26 cellular contexts compared by ENCODE assay signal in genomic region chr12:18849761-18850160, GRCh38.
"Had no signal": no experiment of that assay in that cellular context is flagged by ENCODE, and none has a peak within 500 bp of the region (broad histone marks: within the 10 kb centered on the region; RNA-seq: fewer than 3 reads in every experiment).

No MANE protein-coding gene starts in this region.

- H3K27me3 ChIP-seq: ascending aorta, brain microvascular endothelial cell, cardiac muscle cell, MG63, Peyer's patch had no signal

- H3K4me3 ChIP-seq: ascending aorta, cardiac muscle cell, MG63, Peyer's patch had no signal

- ATAC-seq: activated naive CD8-positive, alpha-beta T cell treated with anti-CD3 and anti-CD28 coated beads, Interleukin-2, amount 50 U/mL, for 24 hours; activated T-cell treated with anti-CD3 and anti-CD28 coated beads, Interleukin-2, amount 50 U/mL, for 4 hours had no signal

- H3K27ac ChIP-seq: ascending aorta, brain microvascular endothelial cell, cardiac muscle cell, Peyer's patch, RWPE1 had no signal

- H3K9me3 ChIP-seq: ascending aorta, MG63, Peyer's patch had no signal

- DNase-seq: activated B cell treated with CpG ODN at 0.5 μM for 24 hours; activated CD4-positive, alpha-beta T cell treated with anti-CD3 and anti-CD28 coated beads for 1 hour; activated CD4-positive, alpha-beta T cell treated with anti-CD3 and anti-CD28 coated beads, Interleukin-2, amount 10 ng/mL, durations not matched to agents 24 days and 14 days; activated CD4-positive, alpha-beta T cell treated with anti-CD3 and anti-CD28 coated beads, Interleukin-2, amount 50 U/mL, for 48 hours; activated effector memory CD4-positive, alpha-beta T cell treated with anti-CD3 and anti-CD28 coated beads, Interleukin-2, amount 50 U/mL, for 16 hours; activated naive CD4-positive, alpha-beta T cell treated with Interleukin-2 at 50 U/mL for 16 hours; activated naive CD8-positive, alpha-beta T cell treated with anti-CD3 and anti-CD28 coated beads, Interleukin-2, amount 50 U/mL, for 24 hours; activated T-cell treated with anti-CD3 and anti-CD28 coated beads, Interleukin-2, amount 50 U/mL, for 4 hours; amniotic stem cell; MG63; MV-4-11; NCI-H1092 treated with DMSO at 0.1 percent for 48 hours; NCI-H1417 treated with DMSO at 0.1 percent for 48 hours; NCI-H1694; NCI-H2029; NCI-H2107; NCI-H510A treated with DMSO at 0.1 percent for 48 hours; Peyer's patch; Right ventricle myocardium superior; T-helper 9 cell had no signal

- H3K4me3 Mint-ChIP-seq: activated B cell treated with CpG ODN at 0.5 μM for 24 hours; activated CD4-positive, alpha-beta T cell treated with anti-CD3 and anti-CD28 coated beads, Interleukin-2, amount 10 ng/mL, durations not matched to agents 24 days and 14 days; activated naive CD8-positive, alpha-beta T cell treated with anti-CD3 and anti-CD28 coated beads, Interleukin-2, amount 50 U/mL, for 24 hours; activated T-cell treated with anti-CD3 and anti-CD28 coated beads, Interleukin-2, amount 50 U/mL, for 4 hours; T-helper 1 cell treated with Interleukin-12 subunit alpha and Interleukin-12 subunit beta and Interleukin-4 antibody, amounts not matched to agents 30 μg/mL and 1 μg/mL, for 36 hours had no signal

- H3K27ac Mint-ChIP-seq: activated B cell treated with CpG ODN at 0.5 μM for 24 hours; activated CD4-positive, alpha-beta T cell treated with anti-CD3 and anti-CD28 coated beads, Interleukin-2, amount 10 ng/mL, durations not matched to agents 24 days and 14 days; activated naive CD4-positive, alpha-beta T cell treated with anti-CD3 and anti-CD28 coated beads, Interleukin-2, amount 50 U/mL, for 72 hours; activated naive CD8-positive, alpha-beta T cell treated with anti-CD3 and anti-CD28 coated beads, Interleukin-2, amount 50 U/mL, for 24 hours; T-helper 1 cell treated with Interleukin-12 subunit alpha and Interleukin-12 subunit beta and Interleukin-4 antibody, amounts not matched to agents 30 μg/mL and 1 μg/mL, for 36 hours had no signal

- H3K4me1 ChIP-seq: ascending aorta, Peyer's patch had no signal

- H3K27me3 Mint-ChIP-seq: activated B cell treated with CpG ODN at 0.5 μM for 24 hours; activated CD4-positive, alpha-beta T cell treated with anti-CD3 and anti-CD28 coated beads, Interleukin-2, amount 10 ng/mL, durations not matched to agents 24 days and 14 days had no signal

- H3K36me3 Mint-ChIP-seq: activated naive CD4-positive, alpha-beta T cell treated with anti-CD3 and anti-CD28 coated beads, Interleukin-2, amount 50 U/mL, for 72 hours had no signal

- H3K36me3 ChIP-seq: ascending aorta, brain microvascular endothelial cell, cardiac muscle cell, MG63, Peyer's patch had no signal

- H3K4me1 Mint-ChIP-seq: activated B cell treated with CpG ODN at 0.5 μM for 24 hours; activated CD4-positive, alpha-beta T cell treated with anti-CD3 and anti-CD28 coated beads, Interleukin-2, amount 10 ng/mL, durations not matched to agents 24 days and 14 days had no signal

- H3K9me3 Mint-ChIP-seq: activated B cell treated with CpG ODN at 0.5 μM for 24 hours; activated CD4-positive, alpha-beta T cell treated with anti-CD3 and anti-CD28 coated beads, Interleukin-2, amount 10 ng/mL, durations not matched to agents 24 days and 14 days; activated naive CD8-positive, alpha-beta T cell treated with anti-CD3 and anti-CD28 coated beads, Interleukin-2, amount 50 U/mL, for 24 hours; activated T-cell treated with anti-CD3 and anti-CD28 coated beads, Interleukin-2, amount 50 U/mL, for 4 hours; T-helper 1 cell treated with Interleukin-12 subunit alpha and Interleukin-12 subunit beta and Interleukin-4 antibody, amounts not matched to agents 30 μg/mL and 1 μg/mL, for 36 hours had no signal
